14 cellular contexts compared by ENCODE assay signal in the genomic region with DNA sequence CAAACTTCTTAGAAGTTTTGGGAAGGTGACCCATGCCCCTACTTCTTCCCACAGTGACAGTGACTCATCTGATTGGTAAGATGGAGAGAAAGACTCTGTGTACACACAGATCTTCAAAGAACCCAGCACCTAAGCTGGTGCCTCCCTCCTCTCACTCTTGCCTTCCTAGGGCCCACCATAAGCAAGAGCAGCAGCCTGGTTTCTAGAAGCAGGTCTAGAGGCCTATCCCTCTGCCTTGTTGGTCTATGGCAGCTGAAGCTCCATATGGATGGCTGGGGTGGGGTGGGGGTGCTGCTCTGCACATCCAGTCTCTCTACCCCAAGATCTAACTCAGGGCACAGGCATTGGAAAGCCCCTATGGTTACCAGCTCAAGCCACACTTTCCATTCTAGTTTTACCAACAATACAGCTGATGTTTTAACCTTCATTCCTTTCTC. TPM values are rescaled to one million over a fixed set of nuclear protein-coding genes. Genes with fewer than 3 reads are reported as not detected.
DNase-seq lines count a peak whose midpoint lies in the region; ATAC-seq and TF ChIP-seq lines count a peak whose summit lies in the region.
"Had no signal": no experiment of that assay in that cellular context is flagged by ENCODE, and none has a peak within 500 bp of the region (broad histone marks: within the 10 kb centered on the region; RNA-seq: fewer than 3 reads in every experiment).

No MANE protein-coding gene starts in this region.

- intact Hi-C loops in CD4-positive, alpha-beta memory T cell (cut with micrococcal nuclease), result no loop called here

- peaks cover 30% of the 10 kb centered on the region for H3K36me3 ChIP-seq in CD4-positive, alpha-beta memory T cell (ENCODE audit: insufficient read depth, low read length)
- H3K36me3 ChIP-seq in KOPT-K1 (ENCODE audit: insufficient read depth, low read length) (peaks cover 72% of the 10 kb centered on the region), MG63 (peaks cover 77% of the 10 kb centered on the region)
- H3K36me3 ChIP-seq: uterus had no signal

- CTCF ChIA-PET in CD4-positive, alpha-beta memory T cell (lab: Charles Lee; ENCODE audit: partially characterized antibody), result interaction anchor here (1.1 to 1.4 kb wide), 4 partner anchors 48 to 177 kb away, joined by 3 to 7 read pairs (median 4); a partner anchor contains a TSS

- no peaks in the 10 kb centered on the region for H3K27me3 ChIP-seq in CD4-positive, alpha-beta memory T cell (ENCODE audit: insufficient read depth, low read length)
- H3K27me3 ChIP-seq in MG63, result no peaks in the 10 kb centered on the region
- H3K27me3 ChIP-seq: BLaER1, brain microvascular endothelial cell, esophagus squamous epithelium, uterus had no signal

- H3K4me3 ChIP-seq in CD4-positive, alpha-beta memory T cell (ENCODE audit: low read length in 2 of 2), result no peak overlapping the region
- H3K4me3 ChIP-seq in MG63, result no peak overlapping the region
- H3K4me3 ChIP-seq: BLaER1, esophagus squamous epithelium, uterus had no signal

- ATAC-seq in left lobe of liver, result peak; percentile 11
- no peak for ATAC-seq in GM21737 (IDR thresholded peaks at IDR 0.05; ENCODE audit: unreplicated experiment)
- ATAC-seq in GM19351 (IDR thresholded peaks at IDR 0.05; ENCODE audit: unreplicated experiment), result no peak

- POLR2A ChIA-PET in CD4-positive, alpha-beta memory T cell (lab: Charles Lee; ENCODE audit: partially characterized antibody), result interaction anchor here (0.7 to 4.8 kb wide), 5 partner anchors 20 to 119 kb away, joined by 3 to 40 read pairs (median 3); a partner anchor contains a TSS

- no peak for TF ChIP-seq CTCF in type B pancreatic cell (conservative IDR thresholded peaks at IDR 0.05)

- peak overlapping the region in 4 of 8 donors; percentile 9 to 26 (median 20) for H3K4me3 Mint-ChIP-seq in CD4-positive, alpha-beta memory T cell
- no peak overlapping the region for H3K4me3 Mint-ChIP-seq in type B pancreatic cell

- H3K27ac ChIP-seq in CD4-positive, alpha-beta memory T cell (ENCODE audit: low read depth, low read length), result peak overlapping the region; percentile 42
- peak overlapping the region; percentile 86 for H3K27ac ChIP-seq in KOPT-K1 (ENCODE audit: low read depth, low read length, poor library complexity, severe bottlenecking)
- H3K27ac ChIP-seq: BLaER1, brain microvascular endothelial cell, uterus had no signal

- no peaks in the 10 kb centered on the region for H3K27me3 Mint-ChIP-seq in CD4-positive, alpha-beta memory T cell
- H3K27me3 Mint-ChIP-seq in type B pancreatic cell, result no peaks in the 10 kb centered on the region

- peaks cover 31 to 56% (median 46%) of the 10 kb centered on the region in 4 donors for H3K4me1 Mint-ChIP-seq in CD4-positive, alpha-beta memory T cell
- peaks cover 6% of the 10 kb centered on the region for H3K4me1 Mint-ChIP-seq in type B pancreatic cell (ENCODE audit: unreplicated experiment)

- H3K9me3 Mint-ChIP-seq in CD4-positive, alpha-beta memory T cell, result no peaks in the 10 kb centered on the region
- H3K9me3 Mint-ChIP-seq in type B pancreatic cell, result no peaks in the 10 kb centered on the region

- peaks cover 45 to 57% of the 10 kb centered on the region in 2 donors for H3K36me3 Mint-ChIP-seq in CD4-positive, alpha-beta memory T cell
- peaks cover 17% of the 10 kb centered on the region for H3K36me3 Mint-ChIP-seq in type B pancreatic cell

- H3K9me3 ChIP-seq in CD4-positive, alpha-beta memory T cell (ENCODE audit: control insufficient read depth in 1 of 2, low read length in 2 of 2), result no peaks in the 10 kb centered on the region
- H3K9me3 ChIP-seq in KOPT-K1 (ENCODE audit: insufficient read depth, low read length, poor library complexity, severe bottlenecking) (no peaks in the 10 kb centered on the region), MG63 (no peaks in the 10 kb centered on the region)
- H3K9me3 ChIP-seq: BLaER1, esophagus squamous epithelium, uterus had no signal

- H3K4me1 ChIP-seq in CD4-positive, alpha-beta memory T cell (ENCODE audit: insufficient read depth, low read length), result peaks cover 61% of the 10 kb centered on the region
- H3K4me1 ChIP-seq: uterus had no signal

- peak in 3 of 5 donors; percentile 18 to 56 (median 32) for DNase-seq in CD4-positive, alpha-beta memory T cell
- peak; percentile 39 for DNase-seq in activated T-cell treated with anti-CD3 and anti-CD28 coated beads for 48 hours (ENCODE audit: low read depth)
- no peak for DNase-seq in left lobe of liver (ENCODE audit: low spot score)
- no peak for DNase-seq in MG63
- no peak for DNase-seq in type B pancreatic cell (ENCODE audit: extremely low spot score, unreplicated experiment)
- DNase-seq: brain microvascular endothelial cell, esophagus squamous epithelium, kidney, NCI-H2081, uterus had no signal

- peak overlapping the region; percentile 69 to 93 (median 89) for H3K27ac Mint-ChIP-seq in CD4-positive, alpha-beta memory T cell
- H3K27ac Mint-ChIP-seq in type B pancreatic cell, result no peak overlapping the region

RNA-seq across cellular contexts. Expression of a gene that starts 47.5 kb away (rescaled TPM):
- 100 to 1,000 TPM; 129 to 131 TPM for total RNA-seq in CD4-positive, alpha-beta memory T cell
- polyA plus RNA-seq in CD4-positive, alpha-beta memory T cell, result 100 to 1,000 TPM; 103 to 147 TPM
- total RNA-seq in left lobe of liver, result 112 TPM
- 59.9 and 66.2 TPM in 2 replicates for total RNA-seq in MG63 (2014; rRNA removed; shearing (Covaris generic); ENCODE audit: low replicate concordance)
- 64.9 and 80.1 TPM in 2 replicates for total RNA-seq in type B pancreatic cell (ENCODE audit: low replicate concordance)

RNA-seq across cellular contexts. Expression of a gene that starts 52.4 kb away (rescaled TPM):
- 100 to 1,000 TPM; 130 to 133 TPM for total RNA-seq in CD4-positive, alpha-beta memory T cell
- polyA plus RNA-seq in CD4-positive, alpha-beta memory T cell, result 10 to 100 TPM; 66.7 to 94.6 TPM
- total RNA-seq in left lobe of liver (10.2 TPM), type B pancreatic cell (ENCODE audit: low replicate concordance) (1.6 and 2.0 TPM in 2 replicates)
- 4.6 and 23.0 TPM in 2 replicates for total RNA-seq in MG63 (2014; rRNA removed; shearing (Covaris generic); ENCODE audit: low replicate concordance)

Comparison
In these comparisons a context has a peak if more than half of its experiments do, and no peak if none do; other contexts are left out.
1. DNase-seq: peak in CD4-positive, alpha-beta memory T cell (3 of 5) and activated T-cell treated with anti-CD3 and anti-CD28 coated beads for 48 hours (single experiment); none in left lobe of liver (single experiment), MG63 (single experiment) and type B pancreatic cell (single experiment).